ENCODE assay signal across 10 cellular contexts in genomic region chr1:168320805-168321577, GRCh38. TPM values are rescaled to one million over a fixed set of nuclear protein-coding genes. Genes with fewer than 3 reads are reported as not detected.
A peak's percentile ranks its signal among the peaks of the same experiment; 100 is the strongest.
DNase-seq lines count a peak whose midpoint lies in the region; ATAC-seq and TF ChIP-seq lines count a peak whose summit lies in the region.
"Had no signal": no experiment of that assay in that cellular context is flagged by ENCODE, and none has a peak within 500 bp of the region (broad histone marks: within the 10 kb centered on the region; RNA-seq: fewer than 3 reads in every experiment).

No MANE protein-coding gene starts in this region.

- H3K27me3 ChIP-seq in right atrium auricular region: no peaks in the 10 kb centered on the region

- peaks cover 11% of the 10 kb centered on the region for H3K36me3 Mint-ChIP-seq in activated T-helper 1 cell treated with anti-CD3 and anti-CD28 coated beads, Interleukin-12 subunit alpha, Interleukin-12 subunit beta, Interleukin-2, Interleukin-4 antibody, amounts not matched to agents 30 ng/mL and 10 ng/mL and 1 ng/mL, durations not matched to agents 14 hours and 24 hours and 36 hours (ENCODE audit: low read depth)

- DNase-seq in activated CD4-positive, alpha-beta T cell treated with anti-CD3 and anti-CD28 coated beads for 48 hours: peak; percentile 45
- no peak for DNase-seq in activated CD4-positive, alpha-beta T cell treated with anti-CD3 and anti-CD28 coated beads for 1 hour
- no peak for DNase-seq in activated T-helper 1 cell treated with anti-CD3 and anti-CD28 coated beads, Interleukin-12 subunit alpha, Interleukin-12 subunit beta, Interleukin-2, Interleukin-4 antibody, amounts not matched to agents 30 ng/mL and 10 ng/mL and 1 ng/mL, durations not matched to agents 14 hours and 24 hours and 36 hours (ENCODE audit: low spot score)
- DNase-seq in right atrium auricular region (ENCODE audit: low spot score) (peak; percentile 67), NCI-H146 (lab: John Stamatoyannopoulos, UW) (no peak), SIG-M5 (lab: John Stamatoyannopoulos, UW) (no peak)
- DNase-seq in stimulated activated CD4-positive, alpha-beta T cell treated with anti-CD3 and anti-CD28 coated beads, TNF-alpha, amount 100 ng/mL, for 48 hours (ENCODE audit: low read depth in 3 of 3): peak in 2 of 3 donors; percentile 4 to 11

- H3K9me3 ChIP-seq in right atrium auricular region: no peaks in the 10 kb centered on the region

- H3K27ac Mint-ChIP-seq in activated T-helper 1 cell treated with anti-CD3 and anti-CD28 coated beads, Interleukin-12 subunit alpha, Interleukin-12 subunit beta, Interleukin-2, Interleukin-4 antibody, amounts not matched to agents 30 ng/mL and 10 ng/mL and 1 ng/mL, durations not matched to agents 14 hours and 24 hours and 36 hours: peak overlapping the region; percentile 32
- H3K27ac Mint-ChIP-seq: B cell had no signal

- no peak for TF ChIP-seq CTCF in right atrium auricular region (IDR thresholded peaks at IDR 0.05)

- H3K27me3 Mint-ChIP-seq in activated T-helper 1 cell treated with anti-CD3 and anti-CD28 coated beads, Interleukin-12 subunit alpha, Interleukin-12 subunit beta, Interleukin-2, Interleukin-4 antibody, amounts not matched to agents 30 ng/mL and 10 ng/mL and 1 ng/mL, durations not matched to agents 14 hours and 24 hours and 36 hours (ENCODE audit: insufficient read depth): peaks cover 2% of the 10 kb centered on the region
- H3K27me3 Mint-ChIP-seq: B cell had no signal

- H3K27ac ChIP-seq in right atrium auricular region: peak overlapping the region in 1 of 2 donors; percentile 32
- H3K27ac ChIP-seq: parathyroid adenoma had no signal

- H3K36me3 ChIP-seq in right atrium auricular region: no peaks in the 10 kb centered on the region

- intact Hi-C loops in activated T-helper 1 cell treated with anti-CD3 and anti-CD28 coated beads, Interleukin-12 subunit alpha, Interleukin-12 subunit beta, Interleukin-2, Interleukin-4 antibody, amounts not matched to agents 30 ng/mL and 10 ng/mL and 1 ng/mL, durations not matched to agents 14 hours and 24 hours and 36 hours (cut with micrococcal nuclease): no loop called here

- no peak overlapping the region for H3K4me3 ChIP-seq in right atrium auricular region

- H3K9me3 Mint-ChIP-seq in activated T-helper 1 cell treated with anti-CD3 and anti-CD28 coated beads, Interleukin-12 subunit alpha, Interleukin-12 subunit beta, Interleukin-2, Interleukin-4 antibody, amounts not matched to agents 30 ng/mL and 10 ng/mL and 1 ng/mL, durations not matched to agents 14 hours and 24 hours and 36 hours: no peaks in the 10 kb centered on the region

- no peak overlapping the region for H3K4me3 Mint-ChIP-seq in activated T-helper 1 cell treated with anti-CD3 and anti-CD28 coated beads, Interleukin-12 subunit alpha, Interleukin-12 subunit beta, Interleukin-2, Interleukin-4 antibody, amounts not matched to agents 30 ng/mL and 10 ng/mL and 1 ng/mL, durations not matched to agents 14 hours and 24 hours and 36 hours
- H3K4me3 Mint-ChIP-seq: B cell had no signal

- peaks cover 26% of the 10 kb centered on the region for H3K4me1 Mint-ChIP-seq in activated T-helper 1 cell treated with anti-CD3 and anti-CD28 coated beads, Interleukin-12 subunit alpha, Interleukin-12 subunit beta, Interleukin-2, Interleukin-4 antibody, amounts not matched to agents 30 ng/mL and 10 ng/mL and 1 ng/mL, durations not matched to agents 14 hours and 24 hours and 36 hours (ENCODE audit: low read depth)
- H3K4me1 Mint-ChIP-seq: B cell had no signal

- no peak for ATAC-seq in HG02938 (IDR thresholded peaks at IDR 0.05; ENCODE audit: unreplicated experiment)

- peaks cover 0 to 6% of the 10 kb centered on the region in 2 donors for H3K4me1 ChIP-seq in right atrium auricular region
- H3K4me1 ChIP-seq: parathyroid adenoma had no signal

RNA-seq across cellular contexts. Expression of gene TBX19, which starts 40.3 kb away (rescaled TPM):
- total RNA-seq in activated T-helper 1 cell treated with anti-CD3 and anti-CD28 coated beads, Interleukin-12 subunit alpha, Interleukin-12 subunit beta, Interleukin-2, Interleukin-4 antibody, amounts not matched to agents 30 ng/mL and 10 ng/mL and 1 ng/mL, durations not matched to agents 14 hours and 24 hours and 36 hours: 2.0 and 2.5 TPM in 2 replicates
- under 1 TPM; 0.30 to 0.63 TPM for total RNA-seq in right atrium auricular region

Comparison
In these comparisons a context has a peak if more than half of its experiments do, and no peak if none do; other contexts are left out.
1. DNase-seq: peak in activated CD4-positive, alpha-beta T cell treated with anti-CD3 and anti-CD28 coated beads for 48 hours (single experiment), right atrium auricular region (single experiment) and stimulated activated CD4-positive, alpha-beta T cell treated with anti-CD3 and anti-CD28 coated beads, TNF-alpha, amount 100 ng/mL, for 48 hours (2 of 3); none in activated CD4-positive, alpha-beta T cell treated with anti-CD3 and anti-CD28 coated beads for 1 hour (single experiment), activated T-helper 1 cell treated with anti-CD3 and anti-CD28 coated beads, Interleukin-12 subunit alpha, Interleukin-12 subunit beta, Interleukin-2, Interleukin-4 antibody, amounts not matched to agents 30 ng/mL and 10 ng/mL and 1 ng/mL, durations not matched to agents 14 hours and 24 hours and 36 hours (single experiment), NCI-H146 (single experiment) and SIG-M5 (single experiment).